9 cellular contexts compared by ENCODE assay signal in genomic region chr21:35048183-35048601, GRCh38. TPM values are rescaled to one million over a fixed set of nuclear protein-coding genes. Genes with fewer than 3 reads are reported as not detected.
DNase-seq lines count a peak whose midpoint lies in the region; ATAC-seq and TF ChIP-seq lines count a peak whose summit lies in the region.
"Had no signal": no experiment of that assay in that cellular context is flagged by ENCODE, and none has a peak within 500 bp of the region (broad histone marks: within the 10 kb centered on the region; RNA-seq: fewer than 3 reads in every experiment).

No MANE protein-coding gene starts in this region.

- no peak overlapping the region for H2BK5ac ChIP-seq in mesendoderm (ENCODE audit: low read length)

- no peak overlapping the region for H3K27ac ChIP-seq in mesendoderm (ENCODE audit: low read depth, low read length)
- H3K27ac ChIP-seq: SK-N-MC had no signal

- no peak overlapping the region for H3K4me2 ChIP-seq in mesendoderm (ENCODE audit: low read length)

- no peak overlapping the region for H3K4me3 ChIP-seq in mesendoderm (ENCODE audit: low read length)
- H3K4me3 ChIP-seq: SK-N-MC had no signal

- peaks cover 6% of the 10 kb centered on the region for H3K4me1 ChIP-seq in mesendoderm (ENCODE audit: control insufficient read depth, low read depth, low read length)

- H3K23ac ChIP-seq in mesendoderm (ENCODE audit: low read length), result no peak overlapping the region

- H2BK15ac ChIP-seq in mesendoderm (replicated peaks; ENCODE audit: low read depth), result no peak overlapping the region

- H3K36me3 ChIP-seq in mesendoderm (ENCODE audit: control insufficient read depth, insufficient read depth, low read length), result no peaks in the 10 kb centered on the region

- H3K27ac Mint-ChIP-seq in natural killer cell, result peak overlapping the region; percentile 95 to 97

- TF ChIP-seq CTCF in natural killer cell (IDR thresholded peaks at IDR 0.05), result no peak
- no peak for TF ChIP-seq CTCF in GM10248 (IDR thresholded peaks at IDR 0.05; ENCODE audit: control extremely low read depth, extremely low read depth, low read depth, missing control alignments)

- DNase-seq in GM03348 (ENCODE audit: low spot score) (peak; percentile 19), NCI-H2196 (lab: John Stamatoyannopoulos, UW; ENCODE audit: unreplicated experiment) (peak; percentile 52), astrocyte of the hippocampus (ENCODE audit: low read depth, low spot score) (peak; percentile 65), natural killer cell (peak; percentile 40), mesendoderm (no peak), GM10248 (ENCODE audit: extremely low spot score) (no peak), nucleus accumbens (lab: John Stamatoyannopoulos, UW) (no peak)

- peaks cover 0 to 3% of the 10 kb centered on the region in 2 donors for H3K9me3 Mint-ChIP-seq in natural killer cell

- H2BK120ac ChIP-seq in mesendoderm (ENCODE audit: low read depth, low read length), result no peak overlapping the region

- peaks cover 9% of the 10 kb centered on the region for H3K36me3 Mint-ChIP-seq in natural killer cell

- H3K79me2 ChIP-seq in mesendoderm (ENCODE audit: control insufficient read depth, insufficient read depth, low read length), result no peaks in the 10 kb centered on the region

- no peak overlapping the region for H3K9ac ChIP-seq in mesendoderm (ENCODE audit: low read length)

- H3K4me1 Mint-ChIP-seq in natural killer cell, result peaks cover 91 to 95% of the 10 kb centered on the region in 2 donors

- POLR2A ChIA-PET in GM10248 (lab: Yijun Ruan, JAX), result interaction anchor here (0.8 to 1.1 kb wide), 2 partner anchors 10 to 160 kb away, joined by 3 to 6 read pairs; no protein-coding TSS in a partner anchor

- H2AK5ac ChIP-seq in mesendoderm (ENCODE audit: low read length), result no peak overlapping the region

- H3K4ac ChIP-seq in mesendoderm (ENCODE audit: low read depth, low read length), result no peak overlapping the region

- CTCF ChIA-PET in GM10248 (lab: Yijun Ruan, JAX), result interaction anchor here (0.8 to 2.0 kb wide), 9 partner anchors 10 to 355 kb away, joined by 3 to 7 read pairs (median 4); no protein-coding TSS in a partner anchor

- peak overlapping the region; percentile 92 for H3K4me3 Mint-ChIP-seq in natural killer cell

- ATAC-seq in natural killer cell, result no peak
- no peak for ATAC-seq in GM18867 (IDR thresholded peaks at IDR 0.05; ENCODE audit: unreplicated experiment)

- intact Hi-C loops in natural killer cell (cut with micrococcal nuclease), result loop anchor here (1.0 to 5.0 kb wide), 6 partner anchors 65 to 1274 kb away; partner anchors contain the start of gene MORC3

- no peaks in the 10 kb centered on the region for H3K79me1 ChIP-seq in mesendoderm (ENCODE audit: low read length)

- H4K5ac ChIP-seq in mesendoderm (ENCODE audit: low read length), result no peak overlapping the region

- no peak overlapping the region for H4K8ac ChIP-seq in mesendoderm (ENCODE audit: low read depth, low read length)

- no peak overlapping the region for H3K56ac ChIP-seq in mesendoderm (ENCODE audit: low read length)

- H3K27me3 ChIP-seq in mesendoderm (ENCODE audit: insufficient read depth, low read length, poor library complexity), result no peaks in the 10 kb centered on the region

- WGBS in mesendoderm (ENCODE audit: extremely low coverage, insufficient coverage, low lambda C conversion rate), result no CpG with 5 or more reads among the region's 6 CpGs

- peaks cover 0 to 5% of the 10 kb centered on the region in 2 donors for H3K27me3 Mint-ChIP-seq in natural killer cell (ENCODE audit: low read depth in 2 of 2)

- no peak overlapping the region for H3K18ac ChIP-seq in mesendoderm (ENCODE audit: low read length)

RNA-seq across cellular contexts. Expression of gene RUNX1, which starts 0.9 kb away (rescaled TPM):
- 100 to 1,000 TPM in 1 of 3 donors, 10 to 100 TPM in 2; 62.1 to 171 (median 98.2) TPM for total RNA-seq in natural killer cell
- polyA plus RNA-seq in mesendoderm (2013, experiment 1 of 2), result 1.1 TPM
- 1.0 TPM for polyA plus RNA-seq in mesendoderm (2013, experiment 2 of 2)

Comparison
In these comparisons a context has a peak if more than half of its experiments do, and no peak if none do; other contexts are left out.
1. DNase-seq: peak in GM03348 (single experiment), NCI-H2196 (single experiment), astrocyte of the hippocampus (single experiment) and natural killer cell (single experiment); none in mesendoderm (single experiment), GM10248 (single experiment) and nucleus accumbens (0 of 56).